ENCODE assay signal across 8 cellular contexts in genomic region chr3:156816794-156817741, GRCh38. TPM values are rescaled to one million over a fixed set of nuclear protein-coding genes. Genes with fewer than 3 reads are reported as not detected.
DNase-seq lines count a peak whose midpoint lies in the region; ATAC-seq and TF ChIP-seq lines count a peak whose summit lies in the region.

No MANE protein-coding gene starts in this region.

- no peak overlapping the region for H2AK5ac ChIP-seq in mesendoderm (ENCODE audit: low read length)

- peaks cover 0 to 8% (median 4%) of the 10 kb centered on the region in 11 experiments; a peak in 9 of 22 replicates for H3K9me3 ChIP-seq in BLaER1 treated with 17β-estradiol and CSF1 and Interleukin-3, amounts not matched to agents 10 nM and 100 nM (replicated peaks in 1 of 11)
- no peaks in the 10 kb centered on the region for H3K9me3 ChIP-seq in effector memory CD4-positive, alpha-beta T cell (ENCODE audit: control insufficient read depth, low read length)

- H3K23ac ChIP-seq in mesendoderm (ENCODE audit: low read length), result no peak overlapping the region

- peak; percentile 77 for TF ChIP-seq POLR2A in GM19099 (IDR thresholded peaks at IDR 0.05; ENCODE audit: extremely low read depth, insufficient read length, low read depth)

- H3K27me3 ChIP-seq in BLaER1 treated with 17β-estradiol and CSF1 and Interleukin-3, amounts not matched to agents 10 nM and 100 nM, result peaks cover 5 to 25% (median 14%) of the 10 kb centered on the region in 11 experiments; a peak in 15 of 22 replicates
- no peaks in the 10 kb centered on the region for H3K27me3 ChIP-seq in effector memory CD4-positive, alpha-beta T cell (replicated peaks; ENCODE audit: control insufficient read depth, insufficient read depth, low read length, poor library complexity, severe bottlenecking)
- peaks cover 6% of the 10 kb centered on the region for H3K27me3 ChIP-seq in mesendoderm (ENCODE audit: insufficient read depth, low read length, poor library complexity)

- peak overlapping the region; percentile 81 for H3K56ac ChIP-seq in mesendoderm (ENCODE audit: low read length)

- no peak overlapping the region for H4K5ac ChIP-seq in mesendoderm (ENCODE audit: low read length)

- no peaks in the 10 kb centered on the region for H3K79me2 ChIP-seq in mesendoderm (ENCODE audit: control insufficient read depth, insufficient read depth, low read length)

- no peaks in the 10 kb centered on the region for H3K79me1 ChIP-seq in mesendoderm (ENCODE audit: low read length)

- H3K4ac ChIP-seq in mesendoderm (ENCODE audit: low read depth, low read length), result peak overlapping the region; percentile 9

- DNase-seq in NCI-H748 (lab: John Stamatoyannopoulos, UW; ENCODE audit: unreplicated experiment), result peak; percentile 82
- DNase-seq in activated CD8-positive, alpha-beta memory T cell treated with anti-CD3 and anti-CD28 coated beads for 4 hours (ENCODE audit: low read depth in 2 of 2), result peak; percentile 65 to 71
- peak; percentile 67 to 76 (median 75) for DNase-seq in effector memory CD4-positive, alpha-beta T cell
- DNase-seq in mesendoderm, result peak; percentile 91
- DNase-seq in stimulated activated CD8-positive, alpha-beta memory T cell treated with anti-CD3 and anti-CD28 coated beads, Interleukin-15, amount 100 ng/mL, for 1 hour (ENCODE audit: low read depth), result peak; percentile 57

- peak overlapping the region; percentile 25 to 62 (median 50); a peak in 19 of 22 replicates for H3K27ac ChIP-seq in BLaER1 treated with 17β-estradiol and CSF1 and Interleukin-3, amounts not matched to agents 10 nM and 100 nM
- H3K27ac ChIP-seq in effector memory CD4-positive, alpha-beta T cell (ENCODE audit: insufficient read depth, low read length, poor library complexity, severe bottlenecking), result peak overlapping the region; percentile 68
- no peak overlapping the region for H3K27ac ChIP-seq in mesendoderm (ENCODE audit: low read depth, low read length)

- H3K4me1 ChIP-seq in BLaER1 treated with 17β-estradiol and CSF1 and Interleukin-3, amounts not matched to agents 10 nM and 100 nM, result peaks cover 11 to 33% (median 16%) of the 10 kb centered on the region in 10 experiments; a peak in 19 of 20 replicates
- peaks cover 16% of the 10 kb centered on the region for H3K4me1 ChIP-seq in effector memory CD4-positive, alpha-beta T cell (ENCODE audit: control insufficient read depth, insufficient read depth, low read length, poor library complexity, severe bottlenecking)
- H3K4me1 ChIP-seq in mesendoderm (ENCODE audit: control insufficient read depth, low read depth, low read length), result no peaks in the 10 kb centered on the region

- peak; percentile 74 for ATAC-seq in HG03280 (IDR thresholded peaks at IDR 0.05; ENCODE audit: unreplicated experiment)

- whole genome bisulfite sequencing in mesendoderm (ENCODE audit: extremely low coverage, insufficient coverage, low lambda C conversion rate), result no CpG with 5 or more reads among the region's 72 CpGs

- H2BK120ac ChIP-seq in mesendoderm (ENCODE audit: low read depth, low read length), result peak overlapping the region; percentile 24

- peak overlapping the region; percentile 31 to 72 (median 64) for H3K9ac ChIP-seq in BLaER1 treated with 17β-estradiol and CSF1 and Interleukin-3, amounts not matched to agents 10 nM and 100 nM
- peak overlapping the region; percentile 55 for H3K9ac ChIP-seq in mesendoderm (ENCODE audit: low read length)

- peak overlapping the region; percentile 87 for H2BK15ac ChIP-seq in mesendoderm (replicated peaks; ENCODE audit: low read depth)

- peak overlapping the region; percentile 82 for H3K18ac ChIP-seq in mesendoderm (ENCODE audit: low read length)

- H4K8ac ChIP-seq in mesendoderm (ENCODE audit: low read depth, low read length), result no peak overlapping the region

- peak overlapping the region; percentile 76 to 96 (median 88) for H3K4me2 ChIP-seq in BLaER1 treated with 17β-estradiol and CSF1 and Interleukin-3, amounts not matched to agents 10 nM and 100 nM
- peak overlapping the region; percentile 55 for H3K4me2 ChIP-seq in mesendoderm (ENCODE audit: low read length)

- no peak overlapping the region for H2BK5ac ChIP-seq in mesendoderm (ENCODE audit: low read length)

- H3K36me3 ChIP-seq in BLaER1 treated with 17β-estradiol and CSF1 and Interleukin-3, amounts not matched to agents 10 nM and 100 nM, result no peaks in the 10 kb centered on the region
- H3K36me3 ChIP-seq in effector memory CD4-positive, alpha-beta T cell (ENCODE audit: control insufficient read depth, insufficient read depth, low read length), result no peaks in the 10 kb centered on the region
- no peaks in the 10 kb centered on the region for H3K36me3 ChIP-seq in mesendoderm (ENCODE audit: control insufficient read depth, insufficient read depth, low read length)

- no peaks in the 10 kb centered on the region for H4K20me1 ChIP-seq in BLaER1 treated with 17β-estradiol and CSF1 and Interleukin-3, amounts not matched to agents 10 nM and 100 nM

- H3K4me3 ChIP-seq in BLaER1 treated with 17β-estradiol and CSF1 and Interleukin-3, amounts not matched to agents 10 nM and 100 nM, result peak overlapping the region; percentile 59 to 75 (median 64)
- peak overlapping the region; percentile 59 for H3K4me3 ChIP-seq in effector memory CD4-positive, alpha-beta T cell (ENCODE audit: insufficient read depth, low read depth, low read length, poor library complexity, severe bottlenecking)
- peak overlapping the region; percentile 11 for H3K4me3 ChIP-seq in mesendoderm (ENCODE audit: low read length)

RNA-seq across cellular contexts. Expression of gene LEKR1, which starts 9.1 kb away (rescaled TPM):
- polyA plus RNA-seq in mesendoderm (2013, experiment 1 of 2), result 0.51 TPM
- 0.04 TPM for polyA plus RNA-seq in mesendoderm (2013, experiment 2 of 2)

Comparison
In these comparisons a context has a peak if more than half of its experiments do, and no peak if none do; other contexts are left out.
1. H3K4me3 ChIP-seq: peak in every context shown above with its lines; median percentile 64 in BLaER1 treated with 17β-estradiol and CSF1 and Interleukin-3, amounts not matched to agents 10 nM and 100 nM; 59 in effector memory CD4-positive, alpha-beta T cell; 11 in mesendoderm.